8 cellular contexts compared by ENCODE assay signal in the genomic region with DNA sequence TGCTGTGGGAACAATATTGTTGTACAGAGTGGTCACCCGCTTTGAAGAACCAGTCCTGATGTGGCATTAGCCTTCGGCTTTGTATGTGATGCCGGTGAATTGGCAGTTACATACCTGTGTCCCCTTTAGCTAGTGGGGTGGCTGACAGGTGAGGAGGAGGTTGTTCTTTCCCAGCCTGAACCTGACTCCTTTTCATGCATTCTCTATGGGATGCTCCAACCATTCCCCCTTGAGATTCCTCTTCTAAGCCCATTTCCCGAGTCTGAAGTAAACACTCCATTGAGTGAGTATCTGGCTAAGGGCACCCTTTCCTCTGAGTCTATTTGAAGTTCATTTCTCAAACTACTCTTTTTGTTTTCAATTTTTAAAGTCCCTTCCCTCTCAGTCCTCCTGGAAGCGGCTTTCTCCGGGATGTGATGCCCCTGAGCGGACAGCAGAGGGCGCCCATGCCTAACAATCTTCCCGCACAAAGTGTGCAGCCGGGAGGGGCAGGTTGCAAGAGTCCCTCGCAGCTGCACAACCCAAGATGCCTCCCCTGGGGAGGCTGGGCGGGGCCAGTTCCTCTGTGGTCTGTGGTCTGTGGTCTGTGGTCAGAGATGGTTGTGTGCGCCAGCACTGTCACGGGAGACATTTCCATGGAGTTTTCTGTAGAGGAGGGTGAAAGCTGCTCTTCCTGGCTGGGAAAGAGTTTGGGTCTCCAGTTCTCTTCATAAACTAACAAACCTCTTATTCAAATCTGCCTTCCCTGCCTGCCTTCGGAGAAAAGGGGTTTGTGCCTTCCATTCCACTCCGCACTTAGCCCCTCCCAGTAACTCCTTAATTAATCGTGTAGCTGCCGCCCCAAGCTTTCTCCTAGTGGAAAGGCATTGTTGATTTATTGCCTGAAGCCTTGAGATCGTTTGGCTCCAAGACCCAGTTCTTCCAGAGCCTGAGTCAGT. TPM values are rescaled to one million over a fixed set of nuclear protein-coding genes. Genes with fewer than 3 reads are reported as not detected.
DNase-seq lines count a peak whose midpoint lies in the region; ATAC-seq, FAIRE-seq and TF ChIP-seq lines count a peak whose summit lies in the region.

No MANE protein-coding gene starts in this region.

- H3K9me2 ChIP-seq in Loucy (replicated peaks; ENCODE audit: low read depth, low read length), result no peaks in the 10 kb centered on the region

- H3K4me3 ChIP-seq in Loucy (ENCODE audit: low read length, poor library complexity, severe bottlenecking) (no peak overlapping the region), pancreas (peak overlapping the region in 1 of 4 donors; percentile 7), tibial artery (peak overlapping the region in 1 of 2 donors; percentile 8)

- H3K27me3 ChIP-seq in Loucy (ENCODE audit: insufficient read depth, low read length, poor library complexity, severe bottlenecking) (peaks cover 89% of the 10 kb centered on the region), pancreas (no peaks in the 10 kb centered on the region), tibial artery (peaks cover 0 to 15% of the 10 kb centered on the region in 2 donors)

- TF ChIP-seq CTCF in Loucy (conservative IDR thresholded peaks at IDR 0.05; ENCODE audit: low read length), result peak; percentile 96
- peak; percentile 85 to 91 (median 88) for TF ChIP-seq CTCF in pancreas (IDR thresholded peaks at IDR 0.05)
- peak; percentile 90 to 93 for TF ChIP-seq CTCF in tibial artery (IDR thresholded peaks at IDR 0.05)

- no peaks in the 10 kb centered on the region for H3F3A ChIP-seq in Loucy (ENCODE audit: low read depth)

- no peaks in the 10 kb centered on the region for H3K36me3 ChIP-seq in Loucy (ENCODE audit: insufficient read depth, low read length)
- no peaks in the 10 kb centered on the region for H3K36me3 ChIP-seq in pancreas
- H3K36me3 ChIP-seq in tibial artery, result no peaks in the 10 kb centered on the region

- H3K79me2 ChIP-seq in Loucy (ENCODE audit: insufficient read depth, low read length), result no peaks in the 10 kb centered on the region

- ATAC-seq in pancreas, result peak; percentile 80 to 99 (median 95)

- no peak overlapping the region for H3K9ac ChIP-seq in Loucy (ENCODE audit: low read depth, low read length, poor library complexity, severe bottlenecking)

- peak overlapping the region; percentile 59 for H3K4me2 ChIP-seq in Loucy (ENCODE audit: low read depth, low read length, poor library complexity, severe bottlenecking)

- no peaks in the 10 kb centered on the region for H3K9me3 ChIP-seq in Loucy (ENCODE audit: insufficient read depth, low read depth, low read length)
- no peaks in the 10 kb centered on the region for H3K9me3 ChIP-seq in pancreas
- H3K9me3 ChIP-seq in tibial artery, result no peaks in the 10 kb centered on the region

- no peak overlapping the region for H2AFZ ChIP-seq in Loucy (ENCODE audit: low read length)

- no peak for FAIRE-seq in pancreas (lab: Jason Lieb, UNC)

- H3K4me1 ChIP-seq in Loucy (ENCODE audit: insufficient read depth, low read length, poor library complexity, severe bottlenecking) (peaks cover 5% of the 10 kb centered on the region), pancreas (no peaks in the 10 kb centered on the region), tibial artery (peaks cover 0 to 7% (median 2%) of the 10 kb centered on the region in 4 donors)

- intact Hi-C loops in pancreas (cut with DNase I) (loop anchor here in 1 of 3 donors (5.0 kb wide), 1 partner anchor 194 kb away; no protein-coding TSS in a partner anchor), tibial artery (cut with DNase I; ENCODE audit: low total_unique reads) (loop anchor here (1.0 kb wide), 1 partner anchor 199 kb away; no protein-coding TSS in a partner anchor)

- H3K27ac ChIP-seq in pancreas (no peak overlapping the region), tibial artery (no peak overlapping the region)

- 13 to 15% methylated on average over 19 of the region's 19 CpGs for WGBS in pancreas, 2 donors

- H4K20me1 ChIP-seq in Loucy (ENCODE audit: insufficient read depth, low read length, poor library complexity, severe bottlenecking), result peaks cover 12% of the 10 kb centered on the region

- DNase-seq in GM04503 (ENCODE audit: low read depth) (peak; percentile 79), HCEC 1CT (peak; percentile 68), SIG-M5 treated with dmso at 0.1 percent for 504 hours (lab: John Stamatoyannopoulos, UW; ENCODE audit: unreplicated experiment) (peak; percentile 94), activated gamma-delta T cell treated with Interleukin-2 at 50 U/mL for 16 hours (peak; percentile 87), germinal center (ENCODE audit: low spot score) (peak; percentile 86), pancreas (peak; percentile 53 to 87 (median 74)), tibial artery (peak; percentile 91 to 92)

RNA-seq across cellular contexts. Expression of a gene that starts 36.4 kb away (rescaled TPM):
- not detected for total RNA-seq in pancreas
- polyA plus RNA-seq in pancreas, result under 1 TPM in 1 of 2 donors, not detected in 1; 0.11 TPM

RNA-seq across cellular contexts. Expression of a gene that starts 52.0 kb away (rescaled TPM):
- 1 to 10 TPM in 3 of 6 donors, under 1 TPM in 3; 0.32 to 1.7 (median 0.72) TPM for total RNA-seq in pancreas
- polyA plus RNA-seq in pancreas, result 10 to 100 TPM in 1 of 2 donors, 1 to 10 TPM in 1; 1.4 to 10.4 TPM
